In the genomic region with DNA sequence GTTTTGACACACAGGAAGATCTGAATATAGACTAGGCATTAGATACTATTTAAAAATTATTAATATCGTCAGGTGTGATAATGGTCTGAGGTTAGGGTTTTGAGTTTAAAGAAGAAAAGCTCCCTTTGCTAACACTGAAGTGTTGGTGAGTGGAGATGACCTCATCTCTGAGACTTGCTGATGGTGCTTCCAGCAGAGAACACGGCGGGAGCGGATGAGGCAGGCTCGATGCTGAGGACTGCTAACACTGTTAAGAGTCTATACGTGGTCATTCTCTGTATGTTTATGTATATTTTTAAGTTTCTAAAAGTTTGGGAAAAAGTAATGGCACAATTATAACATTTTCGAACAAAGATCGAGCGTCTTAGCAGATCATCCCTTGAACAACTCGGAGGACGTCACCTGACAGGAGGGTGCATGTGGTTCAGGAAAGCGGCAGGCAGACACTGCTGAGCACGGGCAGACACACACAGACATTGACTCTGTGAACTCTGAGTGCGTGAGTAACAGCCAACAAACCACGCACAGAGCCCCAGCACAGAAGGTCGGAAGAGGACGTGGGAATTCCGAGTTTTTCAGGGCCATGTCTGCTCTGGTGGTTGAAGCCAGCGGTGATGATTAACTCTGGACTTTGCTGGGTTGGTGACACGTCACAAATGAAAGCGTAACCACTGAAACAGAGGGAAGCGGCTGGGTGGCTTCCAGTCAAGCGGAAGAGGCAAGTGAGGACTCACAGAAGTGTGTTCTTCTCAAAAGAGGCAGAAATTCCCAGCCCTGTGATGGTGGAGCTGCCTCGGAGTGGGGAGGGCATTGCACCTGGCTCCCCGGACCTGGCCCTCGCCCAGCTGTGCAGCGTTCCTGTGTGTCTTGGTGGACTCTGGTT, we compare ENCODE assay signal across 16 cellular contexts.
A peak's percentile ranks its signal among the peaks of the same experiment; 100 is the strongest.
DNase-seq lines count a peak whose midpoint lies in the region; ATAC-seq, FAIRE-seq and TF ChIP-seq lines count a peak whose summit lies in the region.
"Had no signal": no experiment of that assay in that cellular context is flagged by ENCODE, and none has a peak within 500 bp of the region (broad histone marks: within the 10 kb centered on the region; RNA-seq: fewer than 3 reads in every experiment).

No MANE protein-coding gene starts in this region.

- no peak overlapping the region for H2BK5ac ChIP-seq in H1 (ENCODE audit: low read depth, low read length)

- H4K91ac ChIP-seq in H1 (replicated peaks; ENCODE audit: insufficient read length, low read length): no peak overlapping the region

- H2BK120ac ChIP-seq in H1 (replicated peaks; ENCODE audit: low read depth, low read length): no peak overlapping the region

- CTCF ChIA-PET in H1 (lab: Charles Lee; ENCODE audit: partially characterized antibody): interaction anchor here (0.7 to 1.3 kb wide), 2 partner anchors 12 to 161 kb away, joined by 3 read pairs; no protein-coding TSS in a partner anchor

- no peak overlapping the region for H3K56ac ChIP-seq in H1 (replicated peaks; ENCODE audit: insufficient read length, low read depth, low read length)

- TF ChIP-seq POLR2A in H1 (IDR thresholded peaks at IDR 0.05; ENCODE audit: control extremely low read depth in 1 of 2, low read depth in 2 of 2, low read length in 2 of 2): no peak

- no peak overlapping the region for H4K8ac ChIP-seq in H1 (ENCODE audit: extremely low read depth, insufficient read depth, low read length)

- H3K9me3 Mint-ChIP-seq in activated naive CD4-positive, alpha-beta T cell treated with anti-CD3 and anti-CD28 coated beads, Interleukin-2, amount 50 U/mL, for 72 hours: no peaks in the 10 kb centered on the region
- H3K9me3 Mint-ChIP-seq: HFFc6 had no signal

- H3K4me3 ChIP-seq in H1 (ENCODE audit: extremely low read depth in 1 of 4, insufficient read depth in 2 of 4, low read depth in 3 of 4, low read length in 4 of 4) (no peak overlapping the region), mesodermal cell (ENCODE audit: extremely low read depth, insufficient read depth, low read length, poor library complexity, severe bottlenecking) (no peak overlapping the region), aorta (ENCODE audit: low read length in 2 of 2) (no peak overlapping the region)

- no peak for TF ChIP-seq EP300 in H1 (IDR thresholded peaks at IDR 0.05; ENCODE audit: borderline replicate concordance in 1 of 2, low read depth in 2 of 2, low read length in 2 of 2)

- H3K9me3 ChIP-seq in H1 (ENCODE audit: insufficient read depth in 2 of 2, low read depth in 1 of 2, low read length in 1 of 2): no peaks in the 10 kb centered on the region
- H3K9me3 ChIP-seq in mesodermal cell (ENCODE audit: control insufficient read depth, low read length): no peaks in the 10 kb centered on the region
- H3K9me3 ChIP-seq in aorta (ENCODE audit: control insufficient read depth, low read length): no peaks in the 10 kb centered on the region

- H3K4ac ChIP-seq in H1 (replicated peaks; ENCODE audit: insufficient read length, low read depth, low read length): peak overlapping the region; percentile 33

- H3K27me3 ChIP-seq in H1 (replicated peaks in 1 of 4; ENCODE audit: control insufficient read depth in 3 of 4, extremely low read depth in 1 of 4, insufficient read depth in 3 of 4, low read length in 3 of 4): no peaks in the 10 kb centered on the region
- H3K27me3 ChIP-seq in aorta (ENCODE audit: control insufficient read depth in 1 of 2, insufficient read depth in 2 of 2, low read length in 1 of 2): no peaks in the 10 kb centered on the region

- peaks cover 7 to 8% of the 10 kb centered on the region in 2 experiments for H4K20me1 ChIP-seq in H1 (replicated peaks in 1 of 2; ENCODE audit: control insufficient read depth in 1 of 2, insufficient read depth in 2 of 2, low read length in 2 of 2)

- no peaks in the 10 kb centered on the region for H3K23me2 ChIP-seq in H1 (ENCODE audit: low read depth, low read length)

- peak; percentile 45 for DNase-seq in NCI-H510A treated with DMSO at 0.1 percent for 48 hours (lab: John Stamatoyannopoulos, UW)
- no peak for DNase-seq in NCI-H510A (lab: John Stamatoyannopoulos, UW)
- DNase-seq in H1 (ENCODE audit: low read depth in 1 of 2, low spot score in 2 of 2): no peak
- peak; percentile 79 to 80 for DNase-seq in aorta
- no peak for DNase-seq in DMS153 (lab: John Stamatoyannopoulos, UW)
- no peak for DNase-seq in NCI-H146 (lab: John Stamatoyannopoulos, UW)
- DNase-seq in activated naive CD4-positive, alpha-beta T cell treated with anti-CD3 and anti-CD28 coated beads, Interleukin-2, amount 50 U/mL, for 72 hours (ENCODE audit: low spot score in 2 of 2): no peak
- DNase-seq: HFFc6, Karpas-422, NCI-H2029 had no signal

- no peak for FAIRE-seq in H1 (lab: Jason Lieb, UNC)

- peaks cover 0 to 4% (median 0%) of the 10 kb centered on the region in 4 experiments; a peak in 2 of 8 replicates for H3K36me3 ChIP-seq in H1 (ENCODE audit: control insufficient read depth in 2 of 4, insufficient read depth in 4 of 4, low read length in 3 of 4)
- H3K36me3 ChIP-seq in mesodermal cell (ENCODE audit: control insufficient read depth, insufficient read depth, low read length): peaks cover 52% of the 10 kb centered on the region
- H3K36me3 ChIP-seq in aorta (ENCODE audit: control insufficient read depth in 1 of 2, insufficient read depth in 2 of 2, low read length in 1 of 2): no peaks in the 10 kb centered on the region

- TF ChIP-seq RAD21 in H1 (IDR thresholded peaks at IDR 0.05 in 1 of 2, conservative IDR thresholded peaks at IDR 0.05 in 1 of 2; ENCODE audit: low read depth in 2 of 2, low read length in 2 of 2): no peak

- no peak overlapping the region for H2BK15ac ChIP-seq in H1 (ENCODE audit: low read length)

- H3K9ac ChIP-seq in H1 (replicated peaks in 1 of 4; ENCODE audit: extremely low read depth in 1 of 4, low read depth in 3 of 4, low read length in 3 of 4): no peak overlapping the region; a peak in 2 of 7 replicates

- H2BK20ac ChIP-seq in H1 (ENCODE audit: low read length): no peak overlapping the region

- H3K18ac ChIP-seq in H1 (ENCODE audit: extremely low read depth, low read length): no peak overlapping the region

- no peak overlapping the region for H4K5ac ChIP-seq in H1 (ENCODE audit: insufficient read length, low read depth, low read length)

- no peak overlapping the region for H3K27ac Mint-ChIP-seq in activated naive CD4-positive, alpha-beta T cell treated with anti-CD3 and anti-CD28 coated beads, Interleukin-2, amount 50 U/mL, for 72 hours
- H3K27ac Mint-ChIP-seq: HFFc6, progenitor cell of endocrine pancreas had no signal

- POLR2A ChIA-PET in H1 (lab: Charles Lee; ENCODE audit: partially characterized antibody): no interaction called here

- ATAC-seq in aorta (ENCODE audit: low FRiP score): peak; percentile 77
- ATAC-seq in activated naive CD4-positive, alpha-beta T cell treated with anti-CD3 and anti-CD28 coated beads, Interleukin-2, amount 50 U/mL, for 72 hours: no peak
- ATAC-seq: activated CD4-positive, CD25-positive, alpha-beta regulatory T cell treated with anti-CD3 and anti-CD28 coated beads, Interleukin-2, amount 50 U/mL, for 24 hours had no signal

- H3K27ac ChIP-seq in H1 (ENCODE audit: low read depth, low read length) (no peak overlapping the region), mesodermal cell (ENCODE audit: low read depth, low read length, severe bottlenecking) (peak overlapping the region; percentile 44), aorta (ENCODE audit: low read depth in 1 of 2, low read length in 2 of 2) (peak overlapping the region in 1 of 2 donors; percentile 11)
- H3K27ac ChIP-seq: 22Rv1, HL-60, RWPE1 had no signal

- H3K79me1 ChIP-seq in H1 (ENCODE audit: low read depth, low read length): peaks cover 27% of the 10 kb centered on the region

- no peak overlapping the region for H2AK5ac ChIP-seq in H1 (ENCODE audit: low read depth, low read length)

- peaks cover 5 to 70% of the 10 kb centered on the region in 2 experiments; a peak in 3 of 4 replicates for H3K79me2 ChIP-seq in H1 (ENCODE audit: control insufficient read depth in 1 of 2, insufficient read depth in 2 of 2, low read length in 2 of 2)

- H3K36me3 Mint-ChIP-seq in activated naive CD4-positive, alpha-beta T cell treated with anti-CD3 and anti-CD28 coated beads, Interleukin-2, amount 50 U/mL, for 72 hours: no peaks in the 10 kb centered on the region

- H2BK12ac ChIP-seq in H1 (ENCODE audit: low read depth, low read length): no peak overlapping the region

- no peak overlapping the region for H3K4me2 ChIP-seq in H1 (ENCODE audit: insufficient read depth in 1 of 2, low read depth in 2 of 2, low read length in 2 of 2)

- intact Hi-C loops in aorta (cut with DNase I): loop anchor here in 1 of 2 donors (10.0 kb wide), 1 partner anchor 46 kb away; no protein-coding TSS in a partner anchor

- no peak for TF ChIP-seq CTCF in H1 (IDR thresholded peaks at IDR 0.05; ENCODE audit: control extremely low read depth in 1 of 3, insufficient read depth in 1 of 3, low read depth in 1 of 3, low read length in 3 of 3)

- no peak overlapping the region for H3K14ac ChIP-seq in H1 (ENCODE audit: insufficient read length)

- 89% methylated on average over 27 of the region's 27 CpGs; no CpG with 5 or more reads in 1 of the 2 experiments for WGBS in H1 (ENCODE audit: extremely low coverage in 1 of 2, insufficient coverage in 1 of 2, insufficient read length in 1 of 2, insufficient replicate concordance in 2 of 2, low coverage in 1 of 2, low lambda C conversion rate in 2 of 2, missing lambda C conversion rate in 1 of 2), 2 experiments
- 80 to 82% methylated on average over 24 to 27 of the region's 27 CpGs for WGBS in mesodermal cell (ENCODE audit: insufficient coverage in 2 of 2), 2 experiments
- WGBS in aorta, 2 donors: 19 to 32% methylated on average over 27 of the region's 27 CpGs

- H3K23ac ChIP-seq in H1 (ENCODE audit: insufficient read length): no peak overlapping the region

- H3K4me1 ChIP-seq in H1 (replicated peaks in 1 of 4; ENCODE audit: control insufficient read depth in 3 of 4, insufficient read depth in 4 of 4, low read length in 3 of 4) (peaks cover 0 to 9% (median 3%) of the 10 kb centered on the region in 4 experiments; a peak in 4 of 7 replicates), mesodermal cell (ENCODE audit: control insufficient read depth, insufficient read depth, low read length, poor library complexity, severe bottlenecking) (peaks cover 12% of the 10 kb centered on the region), aorta (ENCODE audit: control insufficient read depth in 1 of 2, insufficient read depth in 2 of 2, low read length in 2 of 2) (no peaks in the 10 kb centered on the region)

- no peak overlapping the region for H2AFZ ChIP-seq in H1 (ENCODE audit: low read length)

TF ChIP-seq in H1, 55 proteins besides CTCF, POLR2A, EP300 and RAD21:
- TF ChIP-seq, protein P1, sequence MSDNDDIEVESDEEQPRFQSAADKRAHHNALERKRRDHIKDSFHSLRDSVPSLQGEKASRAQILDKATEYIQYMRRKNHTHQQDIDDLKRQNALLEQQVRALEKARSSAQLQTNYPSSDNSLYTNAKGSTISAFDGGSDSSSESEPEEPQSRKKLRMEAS (IDR thresholded peaks at IDR 0.05): no peak
- no peak for TF ChIP-seq TBP (IDR thresholded peaks at IDR 0.05; ENCODE audit: low read depth, low read length)
- TF ChIP-seq CBX8 (IDR thresholded peaks at IDR 0.05; ENCODE audit: borderline replicate concordance, low read depth, low read length): no peak
- peak; percentile 34; the same call in 1 of the 2 replicates for TF ChIP-seq JUND (IDR thresholded peaks at IDR 0.05; ENCODE audit: low read length)
- TF ChIP-seq MAFK (IDR thresholded peaks at IDR 0.05; ENCODE audit: low read depth, low read length): no peak
TF ChIP-seq in H1: peak in this region for 1.

Comparison
In these comparisons a context has a peak if more than half of its experiments do, and no peak if none do; other contexts are left out.
1. DNase-seq: peak in NCI-H510A treated with DMSO at 0.1 percent for 48 hours (single experiment) and aorta (2 of 2); none in NCI-H510A (single experiment), H1 (0 of 2), DMS153 (single experiment), NCI-H146 (single experiment) and activated naive CD4-positive, alpha-beta T cell treated with anti-CD3 and anti-CD28 coated beads, Interleukin-2, amount 50 U/mL, for 72 hours (0 of 2).